In the genomic region with DNA sequence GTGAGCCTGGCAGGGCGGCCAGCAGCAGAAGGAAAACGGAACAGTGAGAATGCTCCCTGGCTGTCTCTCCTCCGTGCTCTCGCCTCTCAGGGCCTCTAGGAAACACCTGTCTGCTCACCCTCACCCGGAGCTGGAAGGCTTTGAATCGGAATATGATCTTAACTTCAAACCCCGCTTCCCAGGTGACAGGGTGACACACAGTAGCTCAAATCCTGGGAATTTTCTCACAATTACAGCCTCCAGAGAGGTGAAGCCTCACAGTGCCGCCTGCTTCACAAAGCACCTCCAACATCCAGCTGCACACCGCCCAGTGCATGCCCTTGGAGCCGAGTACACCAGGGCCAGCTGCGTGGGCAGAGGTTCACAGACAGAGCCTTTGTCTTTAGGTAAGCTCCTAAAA, we compare ENCODE assay signal across 24 cellular contexts.
"Had no signal": no experiment of that assay in that cellular context is flagged by ENCODE, and none has a peak within 500 bp of the region (broad histone marks: within the 10 kb centered on the region; RNA-seq: fewer than 3 reads in every experiment).

No MANE protein-coding gene starts in this region.

- DNase-seq: colonic mucosa; cortex of kidney; effector CD8-positive, alpha-beta T cell; effector memory CD8-positive, alpha-beta T cell; endodermal cell; esophagus squamous epithelium; foreskin fibroblast; foreskin melanocyte; gastrocnemius medialis; heart left ventricle; hypothalamus; immature natural killer cell; islet precursor cell; kidney; kidney glomerular epithelial cell; left colon; left ventricle myocardium inferior; mammary epithelial cell; mesendoderm; midbrain had no signal

- ATAC-seq: effector memory CD8-positive, alpha-beta T cell; esophagus mucosa; gastrocnemius medialis; heart left ventricle; left colon; left lobe of liver had no signal

- H3K4me1 Mint-ChIP-seq: endodermal cell, memory B cell had no signal

- H3K4me3 Mint-ChIP-seq: dendritic cell treated with granulocyte-macrophage colony-stimulating factor and Interleukin-4, amounts not matched to agents 40 ng/mL and 50 ng/mL, for 4 days; effector memory CD8-positive, alpha-beta T cell; endodermal cell; immature natural killer cell; memory B cell had no signal

- H3K9me3 Mint-ChIP-seq: dendritic cell treated with granulocyte-macrophage colony-stimulating factor and Interleukin-4, amounts not matched to agents 40 ng/mL and 50 ng/mL, for 4 days; effector memory CD8-positive, alpha-beta T cell; endodermal cell; immature natural killer cell; memory B cell had no signal

- H3K27ac Mint-ChIP-seq: dendritic cell treated with granulocyte-macrophage colony-stimulating factor and Interleukin-4, amounts not matched to agents 40 ng/mL and 50 ng/mL, for 4 days; effector memory CD8-positive, alpha-beta T cell; endodermal cell; immature natural killer cell; memory B cell had no signal

- H3K27me3 Mint-ChIP-seq: dendritic cell treated with granulocyte-macrophage colony-stimulating factor and Interleukin-4, amounts not matched to agents 40 ng/mL and 50 ng/mL, for 4 days; effector memory CD8-positive, alpha-beta T cell; memory B cell had no signal
